In the genomic region with DNA sequence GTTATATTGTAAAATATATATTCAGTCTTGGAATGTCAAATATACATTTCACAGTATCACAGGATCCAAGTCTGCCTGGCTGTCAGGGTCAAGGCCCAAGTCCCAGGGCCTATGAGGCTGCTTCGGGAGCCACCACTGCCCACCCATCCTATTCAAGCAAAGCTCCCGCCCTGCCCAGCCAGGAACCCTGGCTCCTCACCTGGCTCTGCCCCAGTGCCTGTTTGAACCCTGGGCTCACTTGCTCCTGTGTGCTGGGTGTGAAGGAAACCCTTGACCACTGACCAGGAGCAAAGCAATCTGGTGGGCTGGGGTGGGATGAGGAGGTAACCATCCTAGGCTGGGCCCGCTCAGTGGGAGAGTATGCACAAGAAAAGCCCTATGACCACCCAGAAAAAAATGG, we compare ENCODE assay signal across 17 cellular contexts. TPM values are rescaled to one million over a fixed set of nuclear protein-coding genes. Genes with fewer than 3 reads are reported as not detected.
DNase-seq lines count a peak whose midpoint lies in the region; ATAC-seq and TF ChIP-seq lines count a peak whose summit lies in the region.
"Had no signal": no experiment of that assay in that cellular context is flagged by ENCODE, and none has a peak within 500 bp of the region (broad histone marks: within the 10 kb centered on the region; RNA-seq: fewer than 3 reads in every experiment).

No MANE protein-coding gene starts in this region.

- no peak overlapping the region for H2BK15ac ChIP-seq in H9 (ENCODE audit: low read depth, low read length)
- no peak overlapping the region for H2BK15ac ChIP-seq in neuronal stem cell (ENCODE audit: low read length)

- H3F3A ChIP-seq in PC-3 (ENCODE audit: low read length, unreplicated experiment), result no peaks in the 10 kb centered on the region
- no peaks in the 10 kb centered on the region for H3F3A ChIP-seq in MM.1S (ENCODE audit: insufficient read depth, low read length)

- H2BK120ac ChIP-seq in H9 (ENCODE audit: low read depth, low read length, poor library complexity, severe bottlenecking) (no peak overlapping the region), neuronal stem cell (ENCODE audit: low read depth, low read length) (no peak overlapping the region)

- H2BK20ac ChIP-seq in H9 (ENCODE audit: low read depth, low read length, poor library complexity, severe bottlenecking), result no peak overlapping the region

- no peaks in the 10 kb centered on the region; the same call in 1 of the 2 replicates for H3K4me1 ChIP-seq in H9 (ENCODE audit: insufficient read depth, low read length)
- peaks cover 6% of the 10 kb centered on the region for H3K4me1 ChIP-seq in PC-3 (ENCODE audit: insufficient read depth, low read length)
- peaks cover 1 to 10% of the 10 kb centered on the region in 2 donors for H3K4me1 ChIP-seq in neuronal stem cell (ENCODE audit: control insufficient read depth in 2 of 2, insufficient read depth in 1 of 2, low read depth in 1 of 2, low read length in 2 of 2)
- H3K4me1 ChIP-seq in MM.1S (ENCODE audit: low read length), result no peaks in the 10 kb centered on the region

- H3K79me1 ChIP-seq in H9 (ENCODE audit: insufficient read depth, low read depth, low read length, poor library complexity, severe bottlenecking) (no peaks in the 10 kb centered on the region), neuronal stem cell (ENCODE audit: low read depth, low read length) (peaks cover 2% of the 10 kb centered on the region)

- in situ Hi-C loops in G401 (cut with HindIII; ENCODE audit: low sequenced_read_pairs), result no loop called here

- H3K4ac ChIP-seq in H9 (ENCODE audit: low read depth, low read length), result no peak overlapping the region
- H3K4ac ChIP-seq in neuronal stem cell (ENCODE audit: low read length), result no peak overlapping the region

- H3K4me2 ChIP-seq in H9 (ENCODE audit: insufficient read depth, insufficient read length, low read length) (no peak overlapping the region), PC-3 (ENCODE audit: low read length) (peak overlapping the region; percentile 51; the same call in 1 of the 2 replicates), neuronal stem cell (ENCODE audit: insufficient read depth, low read length, poor library complexity, severe bottlenecking) (no peak overlapping the region), MM.1S (ENCODE audit: low read depth, low read length) (no peak overlapping the region)
- H3K4me2 ChIP-seq: BLaER1, KMS-11 had no signal

- H3K36me3 Mint-ChIP-seq in H9 (ENCODE audit: insufficient read depth in 1 of 3, low read depth in 3 of 3), result no peaks in the 10 kb centered on the region; a peak in 1 of 7 replicates
- H3K36me3 Mint-ChIP-seq: CD14-positive monocyte; CD8-positive, alpha-beta T cell had no signal

- no peak overlapping the region for H2AK5ac ChIP-seq in H9 (ENCODE audit: insufficient read length, low read length)
- H2AK5ac ChIP-seq in neuronal stem cell (ENCODE audit: low read depth, low read length), result no peak overlapping the region

- no CpG with 5 or more reads among the region's 3 CpGs for WGBS in H9 (ENCODE audit: extremely low coverage, insufficient read length, low lambda C conversion rate)
- no CpG with 5 or more reads among the region's 3 CpGs for WGBS in neuronal stem cell (ENCODE audit: extremely low coverage in 2 of 2, insufficient read length in 2 of 2, insufficient replicate concordance in 1 of 2), 2 donors

- ATAC-seq in PC-3, result peak; percentile 45
- ATAC-seq: CD8-positive, alpha-beta T cell; HepG2 had no signal

- CTCF ChIA-PET in PC-3 (lab: Charles Lee), result interaction anchor here (0.7 kb wide), 1 partner anchor 13 kb away, joined by 3 read pairs; no protein-coding TSS in a partner anchor

- POLR2A ChIA-PET in PC-3 (lab: Charles Lee; ENCODE audit: unreplicated experiment), result no interaction called here

- H3K27me3 ChIP-seq in H9 (ENCODE audit: insufficient read depth, low read length) (no peaks in the 10 kb centered on the region), PC-3 (ENCODE audit: low read length) (no peaks in the 10 kb centered on the region), neuronal stem cell (ENCODE audit: control insufficient read depth in 3 of 3, insufficient read depth in 3 of 3, low read depth in 1 of 3, low read length in 3 of 3) (peaks cover 0 to 4% (median 0%) of the 10 kb centered on the region in 3 experiments), MM.1S (replicated peaks; ENCODE audit: insufficient read depth, low read length) (no peaks in the 10 kb centered on the region)
- H3K27me3 ChIP-seq: BLaER1 had no signal

- H4K8ac ChIP-seq in H9 (replicated peaks; ENCODE audit: insufficient read length, low read depth, low read length) (no peak overlapping the region), neuronal stem cell (ENCODE audit: low read depth, low read length) (no peak overlapping the region)

- H3K9me2 ChIP-seq in PC-3 (replicated peaks; ENCODE audit: low read length), result no peaks in the 10 kb centered on the region
- no peaks in the 10 kb centered on the region for H3K9me2 ChIP-seq in MM.1S (replicated peaks; ENCODE audit: insufficient read depth, low read length)

- peaks cover 0 to 3% of the 10 kb centered on the region in 2 experiments; a peak in 2 of 5 replicates for H3K9me3 Mint-ChIP-seq in H9
- H3K9me3 Mint-ChIP-seq: CD8-positive, alpha-beta T cell had no signal

- peaks cover 14 to 22% of the 10 kb centered on the region in 2 experiments for H3K4me1 Mint-ChIP-seq in H9

- no peaks in the 10 kb centered on the region for H3K27me3 Mint-ChIP-seq in H9 (ENCODE audit: low read depth)

- no peak overlapping the region for H3T11ph ChIP-seq in H9 (ENCODE audit: low read length)

- H3K4me3 Mint-ChIP-seq in H9, result no peak overlapping the region
- H3K4me3 Mint-ChIP-seq: CD14-positive monocyte; CD8-positive, alpha-beta T cell had no signal

- H2BK12ac ChIP-seq in H9 (ENCODE audit: insufficient read length, low read depth, low read length) (peak overlapping the region; percentile 50), neuronal stem cell (ENCODE audit: low read length) (no peak overlapping the region)

- H3K9me3 ChIP-seq in H9 (ENCODE audit: control insufficient read depth, low read depth, low read length) (no peaks in the 10 kb centered on the region), PC-3 (ENCODE audit: low read length) (no peaks in the 10 kb centered on the region), neuronal stem cell (replicated peaks in 1 of 2; ENCODE audit: control insufficient read depth in 2 of 2, insufficient read depth in 1 of 2, low read depth in 1 of 2, low read length in 2 of 2) (no peaks in the 10 kb centered on the region), MM.1S (replicated peaks; ENCODE audit: insufficient read depth, low read length) (no peaks in the 10 kb centered on the region)
- H3K9me3 ChIP-seq: BLaER1 had no signal

- H3K14ac ChIP-seq in H9 (ENCODE audit: insufficient read depth, low read length), result no peak overlapping the region
- peak overlapping the region; percentile 21 for H3K14ac ChIP-seq in neuronal stem cell (ENCODE audit: low read length)

- H3K18ac ChIP-seq in H9 (ENCODE audit: insufficient read length, low read depth, low read length), result no peak overlapping the region
- H3K18ac ChIP-seq in neuronal stem cell (ENCODE audit: low read length), result peak overlapping the region; percentile 17

- intact Hi-C loops in PC-3 (cut with micrococcal nuclease), result no loop called here

- no peak for DNase-seq in H9
- DNase-seq in PC-3, result no peak
- DNase-seq in neuronal stem cell (ENCODE audit: low spot score), result no peak
- no peak for DNase-seq in G401 (ENCODE audit: low spot score)
- no peak for DNase-seq in NCI-H1930 (lab: John Stamatoyannopoulos, UW)
- DNase-seq in MM.1S, result no peak
- DNase-seq in NCI-H2171 treated with DMSO at 0.1 percent for 48 hours (lab: John Stamatoyannopoulos, UW), result no peak
- DNase-seq: Calu3; CD8-positive, alpha-beta T cell; DMS 273 treated with DMSO at 0.1 percent for 48 hours; DMS53; GDM1 had no signal

- no peak overlapping the region for H4K91ac ChIP-seq in H9 (ENCODE audit: insufficient read length, low read depth, low read length)
- no peak overlapping the region for H4K91ac ChIP-seq in neuronal stem cell (ENCODE audit: low read depth, low read length, poor library complexity)

- no peak for TF ChIP-seq CTCF in H9 (conservative IDR thresholded peaks at IDR 0.05)
- no peak for TF ChIP-seq CTCF in PC-3 (conservative IDR thresholded peaks at IDR 0.05; ENCODE audit: low read depth, low read length)
- no peak for TF ChIP-seq CTCF in MM.1S (IDR thresholded peaks at IDR 0.05; ENCODE audit: low read length)

- H4K20me1 ChIP-seq in H9 (ENCODE audit: control insufficient read depth, insufficient read depth, insufficient read length) (no peaks in the 10 kb centered on the region), PC-3 (ENCODE audit: low read length) (no peaks in the 10 kb centered on the region), MM.1S (ENCODE audit: insufficient read depth, low read length) (no peaks in the 10 kb centered on the region)
- H4K20me1 ChIP-seq: BLaER1 had no signal

- no TSS peak for BruUV-seq in PC-3 (replicated peaks; lab: Mats Ljungman, UMichigan)

- H3K36me3 ChIP-seq in PC-3 (ENCODE audit: low read depth, low read length), result no peaks in the 10 kb centered on the region
- H3K36me3 ChIP-seq in neuronal stem cell (replicated peaks in 1 of 2; ENCODE audit: control insufficient read depth in 2 of 2, insufficient read depth in 2 of 2, low read length in 2 of 2), result no peaks in the 10 kb centered on the region
- H3K36me3 ChIP-seq in MM.1S (replicated peaks; ENCODE audit: insufficient read depth, low read length), result no peaks in the 10 kb centered on the region
- H3K36me3 ChIP-seq: BLaER1 had no signal

- H3K23me2 ChIP-seq in H9 (ENCODE audit: insufficient read length, low read depth, low read length, poor library complexity, severe bottlenecking), result peaks cover 2% of the 10 kb centered on the region

- H3K9ac ChIP-seq in H9 (ENCODE audit: extremely low read depth, insufficient read length, low read length) (no peak overlapping the region), PC-3 (ENCODE audit: low read length) (no peak overlapping the region), neuronal stem cell (ENCODE audit: low read depth, low read length, poor library complexity) (no peak overlapping the region), MM.1S (ENCODE audit: low read length) (no peak overlapping the region)
- H3K9ac ChIP-seq: BLaER1, GM23248, KMS-11 had no signal

- H3K23ac ChIP-seq in H9 (ENCODE audit: insufficient read length, low read depth, low read length) (no peak overlapping the region), neuronal stem cell (ENCODE audit: low read depth, low read length, poor library complexity) (no peak overlapping the region)

- H2AFZ ChIP-seq in H9 (ENCODE audit: low read length), result no peak overlapping the region
- no peak overlapping the region for H2AFZ ChIP-seq in PC-3 (ENCODE audit: low read length)
- no peak overlapping the region for H2AFZ ChIP-seq in neuronal stem cell (ENCODE audit: low read length)
- H2AFZ ChIP-seq in MM.1S (ENCODE audit: low read length), result no peak overlapping the region
- H2AFZ ChIP-seq: GM23248 had no signal

- H3K79me2 ChIP-seq in H9 (ENCODE audit: insufficient read depth, low read length), result no peaks in the 10 kb centered on the region
- H3K79me2 ChIP-seq in PC-3 (ENCODE audit: low read length), result no peaks in the 10 kb centered on the region
- H3K79me2 ChIP-seq in MM.1S (ENCODE audit: low read length), result no peaks in the 10 kb centered on the region

- H4K5ac ChIP-seq in H9 (ENCODE audit: insufficient read length, low read depth, low read length), result no peak overlapping the region

- H3K4me3 ChIP-seq in PC-3 (ENCODE audit: low read length), result no peak overlapping the region
- no peak overlapping the region for H3K4me3 ChIP-seq in neuronal stem cell (ENCODE audit: low read length in 2 of 2)
- no peak overlapping the region for H3K4me3 ChIP-seq in MM.1S (ENCODE audit: low read length)
- H3K4me3 ChIP-seq: BLaER1, GM23248 had no signal

- no peak overlapping the region for H2BK5ac ChIP-seq in H9 (ENCODE audit: insufficient read length, low read length)
- no peak overlapping the region for H2BK5ac ChIP-seq in neuronal stem cell (ENCODE audit: low read length)

- H3K56ac ChIP-seq in H9 (ENCODE audit: insufficient read length, low read depth, low read length), result no peak overlapping the region

- H3K27ac ChIP-seq in H9 (ENCODE audit: insufficient read length, low read depth, low read length) (no peak overlapping the region), PC-3 (ENCODE audit: low read length) (no peak overlapping the region), neuronal stem cell (replicated peaks; ENCODE audit: low read length) (no peak overlapping the region), MM.1S (ENCODE audit: low read length) (no peak overlapping the region)
- H3K27ac ChIP-seq: BLaER1, GM23248, KMS-11 had no signal

- H3K27ac Mint-ChIP-seq in H9, result no peak overlapping the region
- H3K27ac Mint-ChIP-seq: CD8-positive, alpha-beta T cell had no signal

RNA-seq across cellular contexts. Expression of a gene that starts 27.0 kb away (rescaled TPM):
- 23.5 and 24.2 TPM in 2 replicates for total RNA-seq in H9 (2021)
- total RNA-seq in PC-3 (2014; rRNA removed), result 29.7 and 42.0 TPM in 2 replicates
- polyA plus RNA-seq in neuronal stem cell (2013, experiment 1 of 2), result 59.7 TPM
- 59.3 TPM for polyA plus RNA-seq in neuronal stem cell (2013, experiment 2 of 2)
- 24.7 and 29.6 TPM in 2 replicates for total RNA-seq in G401 (2014; rRNA removed; shearing (Covaris generic))

RNA-seq across cellular contexts. Expression of a gene that starts 50.3 kb away (rescaled TPM):
- total RNA-seq in H9 (2021) (26.6 and 26.7 TPM in 2 replicates), PC-3 (2014; rRNA removed) (10.6 and 12.7 TPM in 2 replicates)
- polyA plus RNA-seq in neuronal stem cell (2013, experiment 1 of 2), result 12.3 TPM
- 12.4 TPM for polyA plus RNA-seq in neuronal stem cell (2013, experiment 2 of 2)
- total RNA-seq in G401 (2014; rRNA removed; shearing (Covaris generic)), result 11.7 and 20.9 TPM in 2 replicates
- polyA plus RNA-seq: CD14-positive monocyte had no signal
